21 cellular contexts compared by ENCODE assay signal in genomic region chr7:71784180-71784579, GRCh38.
DNase-seq lines count a peak whose midpoint lies in the region; ATAC-seq and TF ChIP-seq lines count a peak whose summit lies in the region.
"Had no signal": no experiment of that assay in that cellular context is flagged by ENCODE, and none has a peak within 500 bp of the region (broad histone marks: within the 10 kb centered on the region; RNA-seq: fewer than 3 reads in every experiment).

No MANE protein-coding gene starts in this region.

- TF ChIP-seq CTCF in nephron progenitor cell (IDR thresholded peaks at IDR 0.05), result no peak
- TF ChIP-seq CTCF in mammary epithelial cell (conservative IDR thresholded peaks at IDR 0.05 in 1 of 2, IDR thresholded peaks at IDR 0.05 in 1 of 2; ENCODE audit: extremely low read depth in 1 of 2, insufficient read depth in 1 of 2, low read depth in 1 of 2, low read length in 2 of 2), result no peak

- no peaks in the 10 kb centered on the region for H3K27me3 ChIP-seq in mammary epithelial cell (ENCODE audit: insufficient read depth, low read length)
- H3K27me3 ChIP-seq: BLaER1 treated with 17β-estradiol and CSF1 and Interleukin-3, amounts not matched to agents 10 nM and 100 nM; Peyer's patch had no signal

- no peak overlapping the region for H3K4me3 ChIP-seq in mammary epithelial cell (replicated peaks in 1 of 3; ENCODE audit: insufficient read depth in 1 of 3, low read depth in 2 of 3, low read length in 3 of 3)
- H3K4me3 ChIP-seq: BLaER1 treated with 17β-estradiol and CSF1 and Interleukin-3, amounts not matched to agents 10 nM and 100 nM; GM12878; Peyer's patch had no signal

- peaks cover 29% of the 10 kb centered on the region for H3K36me3 Mint-ChIP-seq in nephron progenitor cell (ENCODE audit: low read depth)
- H3K36me3 Mint-ChIP-seq: CD8-positive, alpha-beta T cell had no signal

- H3K9me3 ChIP-seq in mammary epithelial cell (replicated peaks; ENCODE audit: insufficient read depth, low read length), result peaks cover 32% of the 10 kb centered on the region

- no peaks in the 10 kb centered on the region for H3K79me2 ChIP-seq in mammary epithelial cell (ENCODE audit: insufficient read depth, low read length)

- no peak overlapping the region for H3K4me3 Mint-ChIP-seq in nephron progenitor cell
- H3K4me3 Mint-ChIP-seq: CD8-positive, alpha-beta T cell had no signal

- peak overlapping the region; percentile 40 for H3K27ac Mint-ChIP-seq in nephron progenitor cell
- H3K27ac Mint-ChIP-seq: CD8-positive, alpha-beta T cell had no signal

- DNase-seq in NCI-H2171 treated with DMSO at 0.1 percent for 48 hours (lab: John Stamatoyannopoulos, UW) (peak; percentile 56), NCI-H2171 (lab: John Stamatoyannopoulos, UW) (no peak), iPS DF 4.7 (ENCODE audit: extremely low read depth, low spot score) (peak; percentile 7), nephron progenitor cell (no peak), hepatic stellate cell (ENCODE audit: low spot score) (no peak), globus pallidus (ENCODE audit: low spot score) (no peak), mammary epithelial cell (no peak)
- DNase-seq: ACHN; CD8-positive, alpha-beta T cell; DND-41; Kasumi-1; NCI-H1694; NCI-H2081 treated with DMSO at 0.1 percent for 48 hours; NCI-H510A; NCI-H748 treated with DMSO at 0.1 percent for 48 hours; Peyer's patch had no signal

- peaks cover 35% of the 10 kb centered on the region for H3K9me3 Mint-ChIP-seq in nephron progenitor cell

- H3K27ac ChIP-seq in mammary epithelial cell (ENCODE audit: insufficient read depth, low read depth, low read length), result no peak overlapping the region
- H3K27ac ChIP-seq: 22Rv1; BLaER1 treated with 17β-estradiol and CSF1 and Interleukin-3, amounts not matched to agents 10 nM and 100 nM; Peyer's patch had no signal

- no peak overlapping the region for H3K9ac ChIP-seq in mammary epithelial cell (ENCODE audit: insufficient read depth, low read length)
- H3K9ac ChIP-seq: BLaER1 treated with 17β-estradiol and CSF1 and Interleukin-3, amounts not matched to agents 10 nM and 100 nM had no signal

- CTCF ChIA-PET in mammary epithelial cell (lab: Charles Lee; ENCODE audit: low non-redundant PET), result no interaction called here

- dilution Hi-C loops in mammary epithelial cell (cut with HindIII; ENCODE audit: low sequenced_read_pairs), result loop anchor here (5.0 kb wide), 1 partner anchor 73 kb away; no protein-coding TSS in a partner anchor

- no TSS peak for BruUV-seq in mammary epithelial cell (replicated peaks; lab: Mats Ljungman, UMichigan)

- H3K4me1 ChIP-seq in mammary epithelial cell (ENCODE audit: insufficient read depth, low read length), result no peaks in the 10 kb centered on the region
- H3K4me1 ChIP-seq: Peyer's patch had no signal

- no peaks in the 10 kb centered on the region for H3K36me3 ChIP-seq in mammary epithelial cell (ENCODE audit: insufficient read depth, low read length)
- H3K36me3 ChIP-seq: BLaER1 treated with 17β-estradiol and CSF1 and Interleukin-3, amounts not matched to agents 10 nM and 100 nM; Peyer's patch had no signal

- no peak for ATAC-seq in HG02885 (IDR thresholded peaks at IDR 0.05; ENCODE audit: poor library complexity, unreplicated experiment)
- ATAC-seq: CD8-positive, alpha-beta T cell; GM12878; SK-N-SH treated with all-trans-retinoic acid at 6 μM for 48 hours had no signal

- intact Hi-C loops in mammary epithelial cell (cut with micrococcal nuclease), result no loop called here

- no peak overlapping the region for H3K4me2 ChIP-seq in mammary epithelial cell (ENCODE audit: insufficient read depth, low read depth, low read length)
- H3K4me2 ChIP-seq: BLaER1 treated with 17β-estradiol and CSF1 and Interleukin-3, amounts not matched to agents 10 nM and 100 nM had no signal

- WGBS in mammary epithelial cell (ENCODE audit: low coverage, missing lambda C conversion rate), result 20% methylated on average over 1 of the region's 3 CpGs

- in situ Hi-C loops in mammary epithelial cell (cut with MboI; ENCODE audit: low sequenced_read_pairs in 2 of 2), result no loop called here

- no peak overlapping the region for H2AFZ ChIP-seq in mammary epithelial cell (ENCODE audit: low read depth, low read length)

- H3K4me1 Mint-ChIP-seq in nephron progenitor cell, result peaks cover 31% of the 10 kb centered on the region

- H3K27me3 Mint-ChIP-seq in nephron progenitor cell (ENCODE audit: low read depth, poor library complexity), result peaks cover 2% of the 10 kb centered on the region

- H4K20me1 ChIP-seq in mammary epithelial cell (ENCODE audit: insufficient read depth, low read length), result no peaks in the 10 kb centered on the region
- H4K20me1 ChIP-seq: BLaER1 treated with 17β-estradiol and CSF1 and Interleukin-3, amounts not matched to agents 10 nM and 100 nM had no signal

Comparison
In these comparisons a context has a peak if more than half of its experiments do, and no peak if none do; other contexts are left out.
1. DNase-seq: peak in NCI-H2171 treated with DMSO at 0.1 percent for 48 hours (single experiment) and iPS DF 4.7 (single experiment); none in NCI-H2171 (single experiment), nephron progenitor cell (single experiment), hepatic stellate cell (single experiment), globus pallidus (single experiment) and mammary epithelial cell (single experiment).